ENCODE assay signal across 20 cellular contexts in the genomic region with DNA sequence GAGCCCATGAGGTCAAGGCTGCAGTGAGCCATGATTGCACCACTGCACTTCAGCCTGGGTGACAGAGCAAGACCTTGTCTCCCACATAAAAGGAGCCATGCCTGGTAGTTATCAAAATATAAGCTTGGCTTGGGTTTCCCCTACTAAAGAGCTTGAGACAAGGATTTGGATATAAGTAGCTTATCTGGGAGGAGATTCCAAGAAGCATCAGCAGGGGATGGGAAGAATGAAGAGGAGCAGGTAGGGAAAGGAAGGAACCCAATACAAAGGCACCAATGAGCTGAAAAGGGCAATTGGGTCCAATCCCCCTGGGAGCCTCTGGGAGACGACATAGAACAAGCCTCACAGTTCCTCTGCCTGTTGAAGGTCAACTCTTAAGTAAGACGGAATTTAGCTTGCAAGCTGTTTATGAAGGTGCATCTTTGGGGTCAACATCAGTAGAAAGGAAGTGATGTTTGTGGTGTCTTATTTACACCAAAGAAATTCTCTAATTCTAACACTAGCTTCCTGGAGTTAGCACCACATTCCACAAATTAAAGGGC.
"Had no signal": no experiment of that assay in that cellular context is flagged by ENCODE, and none has a peak within 500 bp of the region (broad histone marks: within the 10 kb centered on the region; RNA-seq: fewer than 3 reads in every experiment).

No MANE protein-coding gene starts in this region.

- H3K36me3 Mint-ChIP-seq: mesothelial cell of epicardium; natural killer cell; stimulated activated effector memory CD8-positive, alpha-beta T cell treated with anti-CD3 and anti-CD28 coated beads, Interleukin-12 subunit alpha, Interleukin-12 subunit beta, amount 100 ng/mL, for 72 hours had no signal

- H3K4me3 ChIP-seq: esophagus squamous epithelium, hepatocyte, left ventricle myocardium inferior, lower lobe of right lung, right atrium auricular region, smooth muscle cell had no signal

- H3K4me1 ChIP-seq: esophagus squamous epithelium, foreskin keratinocyte, left ventricle myocardium inferior, lower lobe of right lung, right atrium auricular region had no signal

- H3K9me3 ChIP-seq: esophagus squamous epithelium, left ventricle myocardium inferior, lower lobe of right lung, right atrium auricular region had no signal

- H3K27me3 ChIP-seq: foreskin keratinocyte, right atrium auricular region had no signal

- DNase-seq: dermis blood vessel endothelial cell; esophagus squamous epithelium; foreskin keratinocyte; head of caudate nucleus; kidney; left cardiac atrium; left ventricle myocardium inferior; lower lobe of right lung; natural killer cell; stimulated activated CD4-positive, alpha-beta T cell treated with anti-CD3 and anti-CD28 coated beads, Interleukin-4, amount 100 ng/mL, for 1 hour; stimulated activated CD8-positive, alpha-beta memory T cell treated with anti-CD3 and anti-CD28 coated beads, Interleukin-4, amount 100 ng/mL, for 48 hours; trophoblast cell had no signal

- H3K9me3 Mint-ChIP-seq: mesothelial cell of epicardium; natural killer cell; neural crest cell; stimulated activated effector memory CD8-positive, alpha-beta T cell treated with anti-CD3 and anti-CD28 coated beads, Interleukin-12 subunit alpha, Interleukin-12 subunit beta, amount 100 ng/mL, for 72 hours had no signal

- H3K36me3 ChIP-seq: esophagus squamous epithelium, left ventricle myocardium inferior, lower lobe of right lung, right atrium auricular region had no signal

- H3K4me2 ChIP-seq: hepatocyte, smooth muscle cell had no signal

- H3K27ac Mint-ChIP-seq: memory B cell; mesothelial cell of epicardium; natural killer cell; stimulated activated effector memory CD8-positive, alpha-beta T cell treated with anti-CD3 and anti-CD28 coated beads, Interleukin-12 subunit alpha, Interleukin-12 subunit beta, amount 100 ng/mL, for 72 hours had no signal

- FAIRE-seq: kidney, urothelium cell line had no signal

- H3K4me3 Mint-ChIP-seq: memory B cell; mesothelial cell of epicardium; natural killer cell; neural crest cell; stimulated activated effector memory CD8-positive, alpha-beta T cell treated with anti-CD3 and anti-CD28 coated beads, Interleukin-12 subunit alpha, Interleukin-12 subunit beta, amount 100 ng/mL, for 72 hours had no signal

- H3K4me1 Mint-ChIP-seq: mesothelial cell of epicardium, neural crest cell had no signal

- H3K27ac ChIP-seq: esophagus squamous epithelium, foreskin keratinocyte, hepatocyte, left ventricle myocardium inferior, lower lobe of right lung, right atrium auricular region had no signal

- ATAC-seq: foreskin keratinocyte; left cardiac atrium; lower lobe of right lung; natural killer cell; stimulated activated effector memory CD8-positive, alpha-beta T cell treated with anti-CD3 and anti-CD28 coated beads, Interleukin-12 subunit alpha, Interleukin-12 subunit beta, amount 100 ng/mL, for 72 hours had no signal
